ENCODE assay signal across 8 cellular contexts in the genomic region with DNA sequence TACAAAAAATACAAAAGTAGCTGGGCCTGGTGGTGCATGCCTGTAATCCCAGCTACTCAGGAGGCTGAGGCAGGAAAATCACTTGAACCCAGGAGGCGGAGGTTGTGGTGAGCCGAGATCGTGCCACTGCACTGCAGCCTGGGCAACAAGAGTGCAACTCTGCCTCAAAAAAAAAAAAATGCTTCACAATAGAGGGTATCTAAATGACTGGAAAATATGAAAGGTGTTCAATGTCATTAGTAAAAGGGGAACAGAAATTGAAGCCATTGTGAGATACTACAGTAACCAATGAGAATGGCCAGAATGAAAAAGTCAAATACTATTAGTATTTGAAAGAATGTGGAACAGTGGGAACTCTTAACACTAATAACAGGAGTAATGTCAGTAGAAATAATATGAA.
A peak's percentile ranks its signal among the peaks of the same experiment; 100 is the strongest.
ATAC-seq lines count a peak whose summit lies in the region.

No MANE protein-coding gene starts in this region.

- ATAC-seq in GM18498 (IDR thresholded peaks at IDR 0.05; ENCODE audit: unreplicated experiment) = peak; percentile 86
- ATAC-seq in GM18868 (IDR thresholded peaks at IDR 0.05; ENCODE audit: unreplicated experiment) = peak; percentile 97
- peak; percentile 94 for ATAC-seq in GM19395 (IDR thresholded peaks at IDR 0.05; ENCODE audit: unreplicated experiment)
- ATAC-seq in GM21515 (IDR thresholded peaks at IDR 0.05; ENCODE audit: unreplicated experiment) = peak; percentile 85
- peak; percentile 74 for ATAC-seq in HG02588 (IDR thresholded peaks at IDR 0.05; ENCODE audit: unreplicated experiment)
- ATAC-seq in HG02973 (IDR thresholded peaks at IDR 0.05; ENCODE audit: unreplicated experiment) = peak; percentile 83
- ATAC-seq in HG03175 (IDR thresholded peaks at IDR 0.05; ENCODE audit: unreplicated experiment) = peak; percentile 83
- ATAC-seq in HG03558 (IDR thresholded peaks at IDR 0.05; ENCODE audit: extremely low read depth, unreplicated experiment) = peak; percentile 86

Comparison
In these comparisons a context has a peak if more than half of its experiments do, and no peak if none do; other contexts are left out.
1. Peak in every context shown above with its lines: ATAC-seq.